ENCODE assay signal across 18 cellular contexts in the genomic region with DNA sequence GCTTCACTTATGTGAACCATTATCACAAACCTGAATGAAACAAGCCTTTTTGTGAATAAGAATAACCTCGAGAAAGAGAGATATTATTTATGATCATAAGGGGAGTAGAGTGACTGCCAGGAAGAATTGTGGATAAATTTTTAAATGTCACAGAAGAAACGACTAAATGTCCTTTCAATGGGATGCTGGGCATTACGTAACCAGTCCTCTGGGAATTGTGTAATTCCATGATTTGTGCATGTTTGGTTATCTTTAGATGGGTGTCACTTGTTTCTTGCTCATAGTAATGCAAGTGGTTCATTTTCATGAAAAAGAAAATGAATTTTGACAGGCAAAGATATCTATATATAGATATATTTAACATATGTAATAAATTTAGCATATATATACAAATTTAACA.
"Had no signal": no experiment of that assay in that cellular context is flagged by ENCODE, and none has a peak within 500 bp of the region (broad histone marks: within the 10 kb centered on the region; RNA-seq: fewer than 3 reads in every experiment).

No MANE protein-coding gene starts in this region.

- H3K9me3 ChIP-seq: mucosa of descending colon, stomach, thyroid gland, vagina had no signal

- H3K27me3 ChIP-seq: esophagus squamous epithelium, neural progenitor cell, stomach, thyroid gland, vagina had no signal

- ATAC-seq: effector memory CD8-positive, alpha-beta T cell; left lobe of liver had no signal

- H3K4me3 ChIP-seq: esophagus squamous epithelium, lung, mucosa of descending colon, neural progenitor cell, stomach, thyroid gland, vagina had no signal

- H3K4me2 ChIP-seq: neural progenitor cell had no signal

- H3K27ac ChIP-seq: esophagus squamous epithelium, neural progenitor cell, parathyroid adenoma, stomach, thyroid gland, vagina had no signal

- H3K79me2 ChIP-seq: parathyroid adenoma had no signal

- H2AFZ ChIP-seq: neural progenitor cell, parathyroid adenoma had no signal

- DNase-seq: cortex of kidney; effector memory CD8-positive, alpha-beta T cell; erythroblast; esophagus squamous epithelium; kidney; mucosa of descending colon; naive B cell; stimulated activated CD4-positive, alpha-beta T cell treated with anti-CD3 and anti-CD28 coated beads, Interleukin-2, amount 100 ng/mL, for 24 hours; stimulated activated CD4-positive, alpha-beta T cell treated with anti-CD3 and anti-CD28 coated beads, Interleukin-4, amount 100 ng/mL, for 24 hours; stimulated activated naive CD4-positive, alpha-beta T cell treated with Interleukin-2 at 50 U/mL for 16 hours; stomach; thyroid gland; trophoblast cell had no signal

- H3K36me3 ChIP-seq: esophagus squamous epithelium, neural progenitor cell, stomach, thyroid gland, vagina had no signal

- H3K4me1 ChIP-seq: esophagus squamous epithelium, neural progenitor cell, parathyroid adenoma, stomach, thyroid gland, vagina had no signal

- H3K9ac ChIP-seq: neural progenitor cell, parathyroid adenoma had no signal
